In genomic region chr11:85988780-85989179, GRCh38 we compare ENCODE assay signal across 17 cellular contexts.
DNase-seq lines count a peak whose midpoint lies in the region; ATAC-seq, FAIRE-seq and TF ChIP-seq lines count a peak whose summit lies in the region.
"Had no signal": no experiment of that assay in that cellular context is flagged by ENCODE, and none has a peak within 500 bp of the region (broad histone marks: within the 10 kb centered on the region; RNA-seq: fewer than 3 reads in every experiment).

No MANE protein-coding gene starts in this region.

- WGBS in gastroesophageal sphincter (ENCODE audit: low coverage in 1 of 2), 2 donors = 55 to 63% methylated on average over 2 to 3 of the region's 3 CpGs

- intact Hi-C loops in kidney (cut with DNase I) = no loop called here

- H3K27ac ChIP-seq in CD8-positive, alpha-beta memory T cell (ENCODE audit: low read depth, low read length) = no peak overlapping the region
- no peak overlapping the region for H3K27ac ChIP-seq in kidney (ENCODE audit: low read depth in 2 of 2, low read length in 2 of 2)
- H3K27ac ChIP-seq in gastroesophageal sphincter = no peak overlapping the region

- POLR2A ChIA-PET in CD8-positive, alpha-beta memory T cell (lab: Charles Lee) = interaction anchor here (0.7 kb wide), 1 partner anchor 200 kb away, joined by 5 read pairs; no protein-coding TSS in a partner anchor

- no peak for DNase-seq in CD8-positive, alpha-beta memory T cell
- DNase-seq in T-helper 17 cell (no peak), naive B cell (no peak), kidney (no peak), NCI-H524 (lab: John Stamatoyannopoulos, UW) (no peak), cerebellar nuclear complex (lab: John Stamatoyannopoulos, UW) (no peak)
- DNase-seq: DMS53, left cardiac atrium, MG63, NCI-H1930, NCI-H526, T-helper 9 cell, trophoblast cell had no signal

- ATAC-seq in GM21723 (IDR thresholded peaks at IDR 0.05; ENCODE audit: unreplicated experiment) = peak; percentile 59
- ATAC-seq in T-helper 17 cell = no peak
- no peak for ATAC-seq in naive B cell (ENCODE audit: low read depth in 2 of 2)
- no peak for ATAC-seq in gastroesophageal sphincter
- ATAC-seq: left cardiac atrium had no signal

- no peak for TF ChIP-seq POLR2A in gastroesophageal sphincter (IDR thresholded peaks at IDR 0.05)

- H3K9ac ChIP-seq in kidney (ENCODE audit: low read length in 2 of 2) = no peak overlapping the region

- H3K36me3 ChIP-seq in CD8-positive, alpha-beta memory T cell (ENCODE audit: insufficient read depth, low read length) = peaks cover 22% of the 10 kb centered on the region
- H3K36me3 ChIP-seq in kidney (ENCODE audit: control insufficient read depth in 1 of 2, insufficient read depth in 2 of 2, low read length in 2 of 2) (peaks cover 6 to 22% of the 10 kb centered on the region in 2 donors), gastroesophageal sphincter (peaks cover 0 to 32% of the 10 kb centered on the region in 2 donors)

- TF ChIP-seq CTCF in kidney (IDR thresholded peaks at IDR 0.05; ENCODE audit: borderline replicate concordance, extremely low read depth, insufficient read depth) (no peak), gastroesophageal sphincter (IDR thresholded peaks at IDR 0.05) (no peak)

- H3K9me3 ChIP-seq in CD8-positive, alpha-beta memory T cell (ENCODE audit: low read length) = no peaks in the 10 kb centered on the region
- H3K9me3 ChIP-seq in T-helper 17 cell (ENCODE audit: control insufficient read depth, low read length, poor library complexity, severe bottlenecking) (no peaks in the 10 kb centered on the region), kidney (ENCODE audit: control insufficient read depth in 1 of 2, low read length in 2 of 2) (no peaks in the 10 kb centered on the region), gastroesophageal sphincter (no peaks in the 10 kb centered on the region)
- H3K9me3 ChIP-seq: MG63 had no signal

- H3K4me1 Mint-ChIP-seq in CD8-positive, alpha-beta memory T cell = peaks cover 42 to 56% (median 55%) of the 10 kb centered on the region in 3 donors
- peaks cover 8% of the 10 kb centered on the region for H3K4me1 Mint-ChIP-seq in T-helper 17 cell
- H3K4me1 Mint-ChIP-seq in naive B cell = peaks cover 0 to 4% (median 3%) of the 10 kb centered on the region in 3 donors

- no peaks in the 10 kb centered on the region for H3K4me1 ChIP-seq in CD8-positive, alpha-beta memory T cell (ENCODE audit: insufficient read depth, low read length)
- H3K4me1 ChIP-seq in kidney (ENCODE audit: control insufficient read depth in 1 of 2, insufficient read depth in 1 of 2, low read depth in 1 of 2, low read length in 2 of 2) (peaks cover 0 to 2% of the 10 kb centered on the region in 2 donors), gastroesophageal sphincter (peaks cover 0 to 27% (median 0%) of the 10 kb centered on the region in 3 donors)

- H3K27ac Mint-ChIP-seq in CD8-positive, alpha-beta memory T cell = peak overlapping the region in 6 of 8 donors; percentile 23 to 97 (median 59)
- peak overlapping the region; percentile 88 for H3K27ac Mint-ChIP-seq in T-helper 17 cell
- H3K27ac Mint-ChIP-seq in naive B cell = peak overlapping the region in 5 of 6 donors; percentile 15 to 91 (median 55)

- no peaks in the 10 kb centered on the region for H3K9me3 Mint-ChIP-seq in CD8-positive, alpha-beta memory T cell
- no peaks in the 10 kb centered on the region for H3K9me3 Mint-ChIP-seq in naive B cell

- peak overlapping the region in 1 of 7 donors; percentile 45 for H3K4me3 Mint-ChIP-seq in CD8-positive, alpha-beta memory T cell
- H3K4me3 Mint-ChIP-seq in T-helper 17 cell (no peak overlapping the region), naive B cell (no peak overlapping the region)

- no peak overlapping the region for H3K4me3 ChIP-seq in CD8-positive, alpha-beta memory T cell (ENCODE audit: low read length)
- H3K4me3 ChIP-seq in kidney (ENCODE audit: low read length in 2 of 2) (no peak overlapping the region), gastroesophageal sphincter (no peak overlapping the region)
- H3K4me3 ChIP-seq: MG63, skin epidermis had no signal

- no peaks in the 10 kb centered on the region for H3K27me3 ChIP-seq in CD8-positive, alpha-beta memory T cell (ENCODE audit: insufficient read depth, low read length, poor library complexity, severe bottlenecking)
- H3K27me3 ChIP-seq in gastroesophageal sphincter = no peaks in the 10 kb centered on the region
- H3K27me3 ChIP-seq: MG63 had no signal

- peaks cover 0 to 82% (median 8%) of the 10 kb centered on the region in 3 donors for H3K36me3 Mint-ChIP-seq in CD8-positive, alpha-beta memory T cell
- peaks cover 6% of the 10 kb centered on the region for H3K36me3 Mint-ChIP-seq in T-helper 17 cell (ENCODE audit: low read depth)
- H3K36me3 Mint-ChIP-seq in naive B cell = peaks cover 6% of the 10 kb centered on the region in 2 donors

- FAIRE-seq in kidney (lab: Jason Lieb, UNC) = no peak
- FAIRE-seq: endometrium had no signal

- CTCF ChIA-PET in CD8-positive, alpha-beta memory T cell (lab: Charles Lee) = interaction anchor here (0.6 to 2.0 kb wide), 3 partner anchors 135 to 303 kb away, joined by 3 to 6 read pairs (median 4); no protein-coding TSS in a partner anchor

- no peak for TF ChIP-seq EP300 in gastroesophageal sphincter (IDR thresholded peaks at IDR 0.05)

- no peaks in the 10 kb centered on the region for H3K27me3 Mint-ChIP-seq in CD8-positive, alpha-beta memory T cell
- H3K27me3 Mint-ChIP-seq in T-helper 17 cell = no peaks in the 10 kb centered on the region
- no peaks in the 10 kb centered on the region for H3K27me3 Mint-ChIP-seq in naive B cell
